Comparison of ENCODE assay signal across 1 cellular context in the genomic region with DNA sequence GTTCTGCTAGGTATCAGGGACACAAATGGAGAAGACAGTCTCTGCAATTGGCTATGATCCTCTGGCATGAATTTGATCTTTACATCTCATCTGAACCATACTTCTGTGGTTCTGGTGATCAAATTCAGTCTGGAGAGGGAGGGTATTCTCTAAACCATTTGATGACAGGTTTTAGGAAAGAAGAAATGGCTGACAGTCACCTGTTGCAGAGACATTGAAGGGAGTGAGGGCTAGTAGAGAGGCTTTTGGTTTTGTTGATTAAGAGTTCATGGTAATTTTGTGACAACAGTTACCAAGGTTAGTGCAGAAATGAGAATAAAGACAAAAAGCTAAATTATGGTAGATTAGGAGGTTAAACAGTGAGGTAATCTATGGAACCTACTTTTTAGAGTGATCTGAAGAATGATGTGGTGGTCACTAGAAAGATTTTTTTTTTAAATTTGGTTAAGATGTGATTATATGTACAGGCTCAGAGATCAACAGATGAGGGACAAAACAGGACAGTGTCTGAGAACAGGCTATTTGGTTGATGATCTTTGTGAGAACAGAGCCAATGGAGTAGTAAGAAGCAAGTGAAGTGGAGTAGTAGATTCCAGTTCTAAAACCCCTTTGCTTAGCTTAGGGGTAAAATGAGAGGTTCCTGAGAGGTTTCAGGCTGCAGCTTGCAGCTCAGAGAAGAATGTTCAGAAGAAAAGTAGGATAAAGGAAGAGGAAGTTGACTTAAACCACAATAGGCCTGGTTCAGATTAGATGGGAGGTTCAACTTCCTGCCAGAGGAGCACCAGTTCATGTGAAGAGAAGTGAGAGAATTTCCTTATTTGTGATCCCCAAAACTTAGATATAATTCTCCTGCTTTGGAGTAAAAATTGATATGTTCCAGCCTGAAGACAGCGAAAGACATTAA.
A peak's percentile ranks its signal among the peaks of the same experiment; 100 is the strongest.
TF ChIP-seq lines count a peak whose summit lies in the region.

No MANE protein-coding gene starts in this region.

TF ChIP-seq in K562, 482 proteins besides CTCF, POLR2A, EP300 and RAD21 (continued from another document and continues in another):
- TF ChIP-seq, protein P1, sequence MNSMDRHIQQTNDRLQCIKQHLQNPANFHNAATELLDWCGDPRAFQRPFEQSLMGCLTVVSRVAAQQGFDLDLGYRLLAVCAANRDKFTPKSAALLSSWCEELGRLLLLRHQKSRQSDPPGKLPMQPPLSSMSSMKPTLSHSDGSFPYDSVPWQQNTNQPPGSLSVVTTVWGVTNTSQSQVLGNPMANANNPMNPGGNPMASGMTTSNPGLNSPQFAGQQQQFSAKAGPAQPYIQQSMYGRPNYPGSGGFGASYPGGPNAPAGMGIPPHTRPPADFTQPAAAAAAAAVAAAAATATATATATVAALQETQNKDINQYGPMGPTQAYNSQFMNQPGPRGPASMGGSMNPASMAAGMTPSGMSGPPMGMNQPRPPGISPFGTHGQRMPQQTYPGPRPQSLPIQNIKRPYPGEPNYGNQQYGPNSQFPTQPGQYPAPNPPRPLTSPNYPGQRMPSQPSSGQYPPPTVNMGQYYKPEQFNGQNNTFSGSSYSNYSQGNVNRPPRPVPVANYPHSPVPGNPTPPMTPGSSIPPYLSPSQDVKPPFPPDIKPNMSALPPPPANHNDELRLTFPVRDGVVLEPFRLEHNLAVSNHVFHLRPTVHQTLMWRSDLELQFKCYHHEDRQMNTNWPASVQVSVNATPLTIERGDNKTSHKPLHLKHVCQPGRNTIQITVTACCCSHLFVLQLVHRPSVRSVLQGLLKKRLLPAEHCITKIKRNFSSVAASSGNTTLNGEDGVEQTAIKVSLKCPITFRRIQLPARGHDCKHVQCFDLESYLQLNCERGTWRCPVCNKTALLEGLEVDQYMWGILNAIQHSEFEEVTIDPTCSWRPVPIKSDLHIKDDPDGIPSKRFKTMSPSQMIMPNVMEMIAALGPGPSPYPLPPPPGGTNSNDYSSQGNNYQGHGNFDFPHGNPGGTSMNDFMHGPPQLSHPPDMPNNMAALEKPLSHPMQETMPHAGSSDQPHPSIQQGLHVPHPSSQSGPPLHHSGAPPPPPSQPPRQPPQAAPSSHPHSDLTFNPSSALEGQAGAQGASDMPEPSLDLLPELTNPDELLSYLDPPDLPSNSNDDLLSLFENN (IDR thresholded peaks at IDR 0.05; ENCODE audit: low read depth in 2 of 2, low read length in 2 of 2) = peak in 1 of 2 experiments; percentile 59; a peak in 1 of 4 replicates
- no peak for TF ChIP-seq GTF2E2 (tag; IDR thresholded peaks at IDR 0.05)
- no peak for TF ChIP-seq ZNF695 (CRISPR knock-in tag; IDR thresholded peaks at IDR 0.05)
- TF ChIP-seq CSDE1 (IDR thresholded peaks at IDR 0.05) = no peak
- TF ChIP-seq FOXP4 (CRISPR knock-in tag; IDR thresholded peaks at IDR 0.05; ENCODE audit: borderline replicate concordance) = no peak
- TF ChIP-seq SIN3A (IDR thresholded peaks at IDR 0.05; ENCODE audit: borderline replicate concordance in 2 of 2, control insufficient read depth in 1 of 2, low read depth in 2 of 2, low read length in 2 of 2) = no peak
- TF ChIP-seq AFF1 (IDR thresholded peaks at IDR 0.05; ENCODE audit: low read depth in 1 of 2, partially characterized antibody in 2 of 2) = peak in 1 of 2 experiments; percentile 75
- no peak for TF ChIP-seq CAMTA2 (CRISPR knock-in tag; conservative IDR thresholded peaks at IDR 0.05)
- peak; percentile 40; the same call in 1 of the 2 replicates for TF ChIP-seq ZNF589 (CRISPR knock-in tag; IDR thresholded peaks at IDR 0.05; ENCODE audit: low read depth)
- no peak for TF ChIP-seq KAT2B (IDR thresholded peaks at IDR 0.05; ENCODE audit: low read depth, low read length)
- no peak for TF ChIP-seq HEY1 (CRISPR knock-in tag; IDR thresholded peaks at IDR 0.05; ENCODE audit: borderline replicate concordance)
- TF ChIP-seq RBM34 (IDR thresholded peaks at IDR 0.05; ENCODE audit: borderline replicate concordance, insufficient read depth, low read length) = no peak
- no peak for TF ChIP-seq PTRF (tag; IDR thresholded peaks at IDR 0.05)
- TF ChIP-seq, protein P2, sequence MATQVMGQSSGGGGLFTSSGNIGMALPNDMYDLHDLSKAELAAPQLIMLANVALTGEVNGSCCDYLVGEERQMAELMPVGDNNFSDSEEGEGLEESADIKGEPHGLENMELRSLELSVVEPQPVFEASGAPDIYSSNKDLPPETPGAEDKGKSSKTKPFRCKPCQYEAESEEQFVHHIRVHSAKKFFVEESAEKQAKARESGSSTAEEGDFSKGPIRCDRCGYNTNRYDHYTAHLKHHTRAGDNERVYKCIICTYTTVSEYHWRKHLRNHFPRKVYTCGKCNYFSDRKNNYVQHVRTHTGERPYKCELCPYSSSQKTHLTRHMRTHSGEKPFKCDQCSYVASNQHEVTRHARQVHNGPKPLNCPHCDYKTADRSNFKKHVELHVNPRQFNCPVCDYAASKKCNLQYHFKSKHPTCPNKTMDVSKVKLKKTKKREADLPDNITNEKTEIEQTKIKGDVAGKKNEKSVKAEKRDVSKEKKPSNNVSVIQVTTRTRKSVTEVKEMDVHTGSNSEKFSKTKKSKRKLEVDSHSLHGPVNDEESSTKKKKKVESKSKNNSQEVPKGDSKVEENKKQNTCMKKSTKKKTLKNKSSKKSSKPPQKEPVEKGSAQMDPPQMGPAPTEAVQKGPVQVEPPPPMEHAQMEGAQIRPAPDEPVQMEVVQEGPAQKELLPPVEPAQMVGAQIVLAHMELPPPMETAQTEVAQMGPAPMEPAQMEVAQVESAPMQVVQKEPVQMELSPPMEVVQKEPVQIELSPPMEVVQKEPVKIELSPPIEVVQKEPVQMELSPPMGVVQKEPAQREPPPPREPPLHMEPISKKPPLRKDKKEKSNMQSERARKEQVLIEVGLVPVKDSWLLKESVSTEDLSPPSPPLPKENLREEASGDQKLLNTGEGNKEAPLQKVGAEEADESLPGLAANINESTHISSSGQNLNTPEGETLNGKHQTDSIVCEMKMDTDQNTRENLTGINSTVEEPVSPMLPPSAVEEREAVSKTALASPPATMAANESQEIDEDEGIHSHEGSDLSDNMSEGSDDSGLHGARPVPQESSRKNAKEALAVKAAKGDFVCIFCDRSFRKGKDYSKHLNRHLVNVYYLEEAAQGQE (CRISPR knock-in tag; IDR thresholded peaks at IDR 0.05; ENCODE audit: low read depth) = no peak
- no peak for TF ChIP-seq ZNF586 (CRISPR knock-in tag; conservative IDR thresholded peaks at IDR 0.05)
- no peak for TF ChIP-seq ZFP1 (CRISPR knock-in tag; IDR thresholded peaks at IDR 0.05)
- TF ChIP-seq BRD9 (IDR thresholded peaks at IDR 0.05; ENCODE audit: low read depth, partially characterized antibody) = peak; percentile 24
- peak; percentile 6; the same call in 1 of the 2 replicates for TF ChIP-seq BACH1 (tag; IDR thresholded peaks at IDR 0.05)
- no peak for TF ChIP-seq DMBX1 (CRISPR knock-in tag; IDR thresholded peaks at IDR 0.05; ENCODE audit: borderline replicate concordance)
- TF ChIP-seq ATF2 (CRISPR knock-in tag; IDR thresholded peaks at IDR 0.05) = no peak
- TF ChIP-seq GABPB2 (CRISPR knock-in tag; conservative IDR thresholded peaks at IDR 0.05) = no peak
- TF ChIP-seq ZNF224 (CRISPR knock-in tag; IDR thresholded peaks at IDR 0.05) = no peak
- TF ChIP-seq HLTF (IDR thresholded peaks at IDR 0.05) = no peak
- peak; percentile 70 for TF ChIP-seq ARID1B (IDR thresholded peaks at IDR 0.05)
- TF ChIP-seq TGIF2 (CRISPR knock-in tag; IDR thresholded peaks at IDR 0.05) = no peak
- TF ChIP-seq ZBTB17 (CRISPR knock-in tag; IDR thresholded peaks at IDR 0.05) = no peak
- peak; percentile 24; the same call in 1 of the 2 replicates for TF ChIP-seq STAT5A (IDR thresholded peaks at IDR 0.05; ENCODE audit: borderline replicate concordance, low read length)
- TF ChIP-seq STAT5B (CRISPR knock-in tag; IDR thresholded peaks at IDR 0.05) = no peak
- TF ChIP-seq MYNN (IDR thresholded peaks at IDR 0.05) = no peak
- no peak for TF ChIP-seq MYNN (CRISPR knock-in tag; IDR thresholded peaks at IDR 0.05)
- TF ChIP-seq YBX1 (IDR thresholded peaks at IDR 0.05) = no peak
- no peak for TF ChIP-seq NFATC3 (IDR thresholded peaks at IDR 0.05)
- TF ChIP-seq ZNF212 (CRISPR knock-in tag; IDR thresholded peaks at IDR 0.05) = no peak
- TF ChIP-seq CREB3 (tag; conservative IDR thresholded peaks at IDR 0.05; ENCODE audit: low read depth) = no peak
- TF ChIP-seq, protein P3, sequence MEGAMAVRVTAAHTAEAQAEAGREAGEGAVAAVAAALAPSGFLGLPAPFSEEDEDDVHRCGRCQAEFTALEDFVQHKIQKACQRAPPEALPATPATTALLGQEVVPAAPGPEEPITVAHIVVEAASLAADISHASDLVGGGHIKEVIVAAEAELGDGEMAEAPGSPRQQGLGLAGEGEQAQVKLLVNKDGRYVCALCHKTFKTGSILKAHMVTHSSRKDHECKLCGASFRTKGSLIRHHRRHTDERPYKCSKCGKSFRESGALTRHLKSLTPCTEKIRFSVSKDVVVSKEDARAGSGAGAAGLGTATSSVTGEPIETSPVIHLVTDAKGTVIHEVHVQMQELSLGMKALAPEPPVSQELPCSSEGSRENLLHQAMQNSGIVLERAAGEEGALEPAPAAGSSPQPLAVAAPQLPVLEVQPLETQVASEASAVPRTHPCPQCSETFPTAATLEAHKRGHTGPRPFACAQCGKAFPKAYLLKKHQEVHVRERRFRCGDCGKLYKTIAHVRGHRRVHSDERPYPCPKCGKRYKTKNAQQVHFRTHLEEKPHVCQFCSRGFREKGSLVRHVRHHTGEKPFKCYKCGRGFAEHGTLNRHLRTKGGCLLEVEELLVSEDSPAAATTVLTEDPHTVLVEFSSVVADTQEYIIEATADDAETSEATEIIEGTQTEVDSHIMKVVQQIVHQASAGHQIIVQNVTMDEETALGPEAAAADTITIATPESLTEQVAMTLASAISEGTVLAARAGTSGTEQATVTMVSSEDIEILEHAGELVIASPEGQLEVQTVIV (CRISPR knock-in tag; IDR thresholded peaks at IDR 0.05; ENCODE audit: borderline replicate concordance) = no peak
- no peak for TF ChIP-seq SAFB2 (IDR thresholded peaks at IDR 0.05; ENCODE audit: borderline replicate concordance, low read depth, low read length, severe bottlenecking)
- TF ChIP-seq NCOR1 (IDR thresholded peaks at IDR 0.05) = no peak
- no peak for TF ChIP-seq HDAC8 (tag; IDR thresholded peaks at IDR 0.05)
